Comparison of ENCODE assay signal across 8 cellular contexts in genomic region chr6:157841211-157841840, GRCh38. TPM values are rescaled to one million over a fixed set of nuclear protein-coding genes. Genes with fewer than 3 reads are reported as not detected.
DNase-seq lines count a peak whose midpoint lies in the region; ATAC-seq, FAIRE-seq and TF ChIP-seq lines count a peak whose summit lies in the region.

No MANE protein-coding gene starts in this region.

- ATAC-seq in GM19043 (IDR thresholded peaks at IDR 0.05; ENCODE audit: low read depth, unreplicated experiment) (peak; percentile 89), HG02798 (IDR thresholded peaks at IDR 0.05; ENCODE audit: poor library complexity, unreplicated experiment) (peak; percentile 84)

- no peak overlapping the region for H3K4me3 ChIP-seq in foreskin fibroblast (ENCODE audit: low read depth in 1 of 2, low read length in 2 of 2)

- DNase-seq in RCC 7860 (ENCODE audit: low spot score) (peak; percentile 37), mucosa of gallbladder (ENCODE audit: low spot score) (peak; percentile 37), OCI-M2 (lab: John Stamatoyannopoulos, UW; ENCODE audit: unreplicated experiment) (no peak), foreskin fibroblast (no peak), KG1 (lab: John Stamatoyannopoulos, UW) (no peak), hepatic stellate cell (ENCODE audit: low spot score) (no peak)

- no peak for TF ChIP-seq CTCF in foreskin fibroblast (IDR thresholded peaks at IDR 0.05; ENCODE audit: low read depth, low read length)

- FAIRE-seq in RCC 7860 (lab: Jason Lieb, UNC), result no peak

RNA-seq across cellular contexts. Expression of gene SNX9, which starts 18.3 kb away (rescaled TPM):
- total RNA-seq in mucosa of gallbladder, result 56.7 TPM

Comparison
In these comparisons a context has a peak if more than half of its experiments do, and no peak if none do; other contexts are left out.
1. DNase-seq: peak in RCC 7860 (single experiment) and mucosa of gallbladder (single experiment); none in OCI-M2 (single experiment), foreskin fibroblast (0 of 2), KG1 (single experiment) and hepatic stellate cell (single experiment).